Comparison of ENCODE assay signal across 28 cellular contexts in genomic region chr10:76130892-76131291, GRCh38.
"Had no signal": no experiment of that assay in that cellular context is flagged by ENCODE, and none has a peak within 500 bp of the region (broad histone marks: within the 10 kb centered on the region; RNA-seq: fewer than 3 reads in every experiment).

No MANE protein-coding gene starts in this region.

- H3K27me3 ChIP-seq: colonic mucosa, esophagus muscularis mucosa, esophagus squamous epithelium, foreskin keratinocyte, gastroesophageal sphincter, heart left ventricle had no signal

- H3K4me1 ChIP-seq: colonic mucosa, esophagus muscularis mucosa, esophagus squamous epithelium, gastrocnemius medialis, gastroesophageal sphincter had no signal

- H3K9me3 Mint-ChIP-seq: dendritic cell treated with granulocyte-macrophage colony-stimulating factor and Interleukin-4, amounts not matched to agents 40 ng/mL and 50 ng/mL, for 4 days; endodermal cell had no signal

- FAIRE-seq: colon, endometrium, endothelial cell of umbilical vein, frontal cortex had no signal

- H3K4me3 Mint-ChIP-seq: dendritic cell treated with granulocyte-macrophage colony-stimulating factor and Interleukin-4, amounts not matched to agents 40 ng/mL and 50 ng/mL, for 4 days; effector memory CD8-positive, alpha-beta T cell; endodermal cell had no signal

- H3K27ac Mint-ChIP-seq: dendritic cell treated with granulocyte-macrophage colony-stimulating factor and Interleukin-4, amounts not matched to agents 40 ng/mL and 50 ng/mL, for 4 days; effector memory CD8-positive, alpha-beta T cell; endodermal cell had no signal

- H3K9me3 ChIP-seq: colonic mucosa, esophagus muscularis mucosa, esophagus squamous epithelium, gastrocnemius medialis, gastroesophageal sphincter, heart left ventricle had no signal

- H3K36me3 ChIP-seq: colonic mucosa, esophagus muscularis mucosa, esophagus squamous epithelium, gastrocnemius medialis, gastroesophageal sphincter, heart left ventricle had no signal

- DNase-seq: colonic mucosa; cortex of kidney; dermis blood vessel endothelial cell; dorsolateral prefrontal cortex; effector CD4-positive, alpha-beta T cell; effector CD8-positive, alpha-beta T cell; effector memory CD4-positive, alpha-beta T cell; effector memory CD8-positive, alpha-beta T cell; endodermal cell; erythroblast; esophagus squamous epithelium; foreskin fibroblast; foreskin keratinocyte; foreskin melanocyte; gastrocnemius medialis; glutamatergic neuron; head of caudate nucleus; heart left ventricle had no signal

- H3K27ac ChIP-seq: colonic mucosa, coronary artery, dorsolateral prefrontal cortex, epithelial cell of prostate, esophagus muscularis mucosa, esophagus squamous epithelium, foreskin keratinocyte, gastrocnemius medialis, gastroesophageal sphincter, heart left ventricle had no signal

- H3K4me3 ChIP-seq: colonic mucosa, coronary artery, dorsolateral prefrontal cortex, esophagus muscularis mucosa, esophagus squamous epithelium, gastrocnemius medialis, gastroesophageal sphincter, heart left ventricle had no signal

- H3K27me3 Mint-ChIP-seq: dendritic cell treated with granulocyte-macrophage colony-stimulating factor and Interleukin-4, amounts not matched to agents 40 ng/mL and 50 ng/mL, for 4 days; effector memory CD8-positive, alpha-beta T cell had no signal

- ATAC-seq: effector memory CD8-positive, alpha-beta T cell; esophagus mucosa; foreskin keratinocyte; gastrocnemius medialis; gastroesophageal sphincter; heart left ventricle had no signal
